ENCODE assay signal across 2 cellular contexts in the genomic region with DNA sequence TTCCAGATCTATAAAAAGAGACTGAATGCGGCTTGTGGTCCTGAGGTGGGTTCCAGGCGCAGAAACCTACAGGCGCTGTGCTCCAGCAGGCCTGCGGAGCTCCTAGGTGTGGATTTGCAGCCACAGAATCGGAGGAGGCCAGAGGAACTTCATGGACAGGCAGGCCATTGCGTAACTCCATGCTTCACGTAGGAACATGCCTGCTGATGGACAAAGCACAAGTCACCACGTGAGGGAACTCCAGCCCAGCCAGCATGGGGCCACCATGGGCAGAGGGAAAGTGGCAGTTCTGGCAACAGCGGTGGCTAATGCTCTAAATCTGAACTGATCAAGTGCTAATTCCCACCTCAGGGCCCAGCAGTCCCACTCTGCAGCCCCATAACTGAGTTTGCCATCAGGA. TPM values are rescaled to one million over a fixed set of nuclear protein-coding genes. Genes with fewer than 3 reads are reported as not detected.
"Had no signal": no experiment of that assay in that cellular context is flagged by ENCODE, and none has a peak within 500 bp of the region (broad histone marks: within the 10 kb centered on the region; RNA-seq: fewer than 3 reads in every experiment).

No MANE protein-coding gene starts in this region.

RNA-seq across cellular contexts. Expression of a gene that starts 17.2 kb away (rescaled TPM):
- total RNA-seq: G401, GM12878 had no signal
- polyA plus RNA-seq: GM12878 had no signal

RNA-seq across cellular contexts. Expression of a gene that starts 29.1 kb away (rescaled TPM):
- total RNA-seq: G401 had no signal
